1 cellular context compared by ENCODE assay signal in genomic region chr20:64041781-64042771, GRCh38.
TF ChIP-seq lines count a peak whose summit lies in the region.

No MANE protein-coding gene starts in this region.

TF ChIP-seq in HepG2, 621 proteins besides CTCF, POLR2A, EP300 and RAD21 (continued from another document and continues in another):
- peak; percentile 49; the same call in 1 of the 2 replicates for TF ChIP-seq ZFP91 (CRISPR knock-in tag; IDR thresholded peaks at IDR 0.05; ENCODE audit: borderline replicate concordance)
- peak; percentile 86 for TF ChIP-seq WIZ (CRISPR knock-in tag; IDR thresholded peaks at IDR 0.05)
- TF ChIP-seq ZNF432 (CRISPR knock-in tag; IDR thresholded peaks at IDR 0.05; ENCODE audit: borderline replicate concordance) = no peak
- peak; percentile 46; the same call in 1 of the 2 replicates for TF ChIP-seq CCDC6 (CRISPR knock-in tag; IDR thresholded peaks at IDR 0.05)
- TF ChIP-seq IRF2 (CRISPR knock-in tag; IDR thresholded peaks at IDR 0.05) = peak; percentile 27; the same call in 1 of the 2 replicates
- TF ChIP-seq ZNF589 (CRISPR knock-in tag; conservative IDR thresholded peaks at IDR 0.05) = 0 out of 2 replicates have a peak, but pooled peaks have one; percentile 32
- no peak; a peak in 2 of 4 replicates for TF ChIP-seq ATF4 (CRISPR knock-in tag; IDR thresholded peaks at IDR 0.05)
- TF ChIP-seq SOX13 (IDR thresholded peaks at IDR 0.05) = no peak
- TF ChIP-seq SOX13 (CRISPR knock-in tag; conservative IDR thresholded peaks at IDR 0.05 in 1 of 2, IDR thresholded peaks at IDR 0.05 in 1 of 2) = peak; percentile 19 to 82; a peak in 1 of 4 replicates
- no peak for TF ChIP-seq MBNL3 (CRISPR knock-in tag; conservative IDR thresholded peaks at IDR 0.05)
- TF ChIP-seq PRMT3 (CRISPR knock-in tag; IDR thresholded peaks at IDR 0.05; ENCODE audit: borderline replicate concordance, low read depth) = no peak
- no peak for TF ChIP-seq PBX2 (CRISPR knock-in tag; IDR thresholded peaks at IDR 0.05)
- TF ChIP-seq SAP130 (CRISPR knock-in tag; IDR thresholded peaks at IDR 0.05; ENCODE audit: low read depth) = peak; percentile 61
- TF ChIP-seq BHLHE40 (IDR thresholded peaks at IDR 0.05; ENCODE audit: low read length) = no peak
- no peak for TF ChIP-seq ZFP1 (CRISPR knock-in tag; IDR thresholded peaks at IDR 0.05)
- TF ChIP-seq MYC (CRISPR knock-in tag; IDR thresholded peaks at IDR 0.05; ENCODE audit: borderline replicate concordance) = peak; percentile 76; the same call in 1 of the 2 replicates
- 0 out of 2 replicates have a peak, but pooled peaks have one; percentile 20 for TF ChIP-seq ZNF644 (CRISPR knock-in tag; IDR thresholded peaks at IDR 0.05; ENCODE audit: low read depth)
- TF ChIP-seq MAX (IDR thresholded peaks at IDR 0.05) = peak; percentile 81
- no peak for TF ChIP-seq EHMT2 (IDR thresholded peaks at IDR 0.05; ENCODE audit: borderline replicate concordance, low read depth, low read length)
- TF ChIP-seq ZNF772 (CRISPR knock-in tag; IDR thresholded peaks at IDR 0.05) = peak; percentile 64; the same call in 1 of the 2 replicates
- no peak for TF ChIP-seq KLF9 (CRISPR knock-in tag; IDR thresholded peaks at IDR 0.05; ENCODE audit: low read depth)
- TF ChIP-seq KDM2A (CRISPR knock-in tag; IDR thresholded peaks at IDR 0.05; ENCODE audit: borderline replicate concordance, low read depth) = peak; percentile 93
- no peak for TF ChIP-seq RAD51 (IDR thresholded peaks at IDR 0.05; ENCODE audit: borderline replicate concordance)
- no peak; the same call in 1 of the 2 replicates for TF ChIP-seq SALL2 (CRISPR knock-in tag; IDR thresholded peaks at IDR 0.05)
- no peak for TF ChIP-seq ZBTB42 (CRISPR knock-in tag; IDR thresholded peaks at IDR 0.05)
- peak; percentile 60 for TF ChIP-seq SAFB2 (CRISPR knock-in tag; IDR thresholded peaks at IDR 0.05; ENCODE audit: borderline replicate concordance, low read depth)
- no peak; the same call in 1 of the 2 replicates for TF ChIP-seq TIGD3 (CRISPR knock-in tag; IDR thresholded peaks at IDR 0.05; ENCODE audit: borderline replicate concordance)
- TF ChIP-seq MXD4 (CRISPR knock-in tag; IDR thresholded peaks at IDR 0.05) = 0 out of 2 replicates have a peak, but pooled peaks have one; percentile 41
- no peak; the same call in 1 of the 2 replicates for TF ChIP-seq SATB2 (CRISPR knock-in tag; IDR thresholded peaks at IDR 0.05)
- peak; percentile 3 for TF ChIP-seq PCBP2 (optimal IDR thresholded peaks at IDR 0.05; ENCODE audit: low read depth, low read length, poor library complexity, severe bottlenecking)
- no peak for TF ChIP-seq ASH2L (IDR thresholded peaks at IDR 0.05; ENCODE audit: insufficient read length, low read depth, low read length)
- TF ChIP-seq CAMTA2 (CRISPR knock-in tag; IDR thresholded peaks at IDR 0.05; ENCODE audit: borderline replicate concordance) = 0 out of 2 replicates have a peak, but pooled peaks have one; percentile 89
- no peak; the same call in 1 of the 2 replicates for TF ChIP-seq HOXD1 (CRISPR knock-in tag; IDR thresholded peaks at IDR 0.05)
- TF ChIP-seq FOXK1 (CRISPR knock-in tag; IDR thresholded peaks at IDR 0.05; ENCODE audit: borderline replicate concordance, low read depth) = peak; percentile 35; the same call in 1 of the 2 replicates
- TF ChIP-seq PAF1 (CRISPR knock-in tag; IDR thresholded peaks at IDR 0.05) = no peak; the same call in 1 of the 2 replicates
- TF ChIP-seq HIC2 (CRISPR knock-in tag; IDR thresholded peaks at IDR 0.05; ENCODE audit: low read depth) = 0 out of 2 replicates have a peak, but pooled peaks have one; percentile 27
- TF ChIP-seq ARHGAP35 (CRISPR knock-in tag; IDR thresholded peaks at IDR 0.05; ENCODE audit: borderline replicate concordance) = peak; percentile 32
- TF ChIP-seq PATZ1 (CRISPR knock-in tag; IDR thresholded peaks at IDR 0.05) = peak; percentile 90
- TF ChIP-seq PAX8 (CRISPR knock-in tag; IDR thresholded peaks at IDR 0.05; ENCODE audit: borderline replicate concordance) = 0 out of 2 replicates have a peak, but pooled peaks have one; percentile 59
- TF ChIP-seq ZNF609 (CRISPR knock-in tag; IDR thresholded peaks at IDR 0.05; ENCODE audit: borderline replicate concordance) = no peak; the same call in 1 of the 2 replicates
- TF ChIP-seq HMGXB3 (CRISPR knock-in tag; IDR thresholded peaks at IDR 0.05; ENCODE audit: borderline replicate concordance) = no peak; the same call in 1 of the 2 replicates
- no peak for TF ChIP-seq DDIT3 (CRISPR knock-in tag; IDR thresholded peaks at IDR 0.05)
- TF ChIP-seq FOSL2 (CRISPR knock-in tag; IDR thresholded peaks at IDR 0.05) = no peak; the same call in 1 of the 2 replicates
